ENCODE assay signal across 27 cellular contexts in the genomic region with DNA sequence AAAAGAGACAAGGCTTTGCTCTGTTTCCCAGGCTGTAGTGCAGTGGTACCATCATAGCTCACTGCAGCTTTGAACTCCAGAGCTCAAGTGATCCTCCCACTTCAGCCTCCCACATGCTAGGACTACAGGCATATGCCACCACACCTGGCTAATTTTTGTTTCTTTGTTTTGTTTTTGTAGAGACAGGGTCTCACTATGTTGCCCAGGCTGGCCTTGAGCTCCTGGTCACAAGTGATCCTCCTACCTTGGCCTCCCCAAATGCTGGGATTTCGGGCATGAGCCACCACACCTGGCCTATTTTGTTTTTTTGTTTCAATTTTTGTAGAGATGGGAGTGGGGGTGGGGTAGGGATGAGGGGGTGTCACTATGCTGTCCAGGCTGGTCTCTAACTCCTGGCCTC. TPM values are rescaled to one million over a fixed set of nuclear protein-coding genes. Genes with fewer than 3 reads are reported as not detected.
"Had no signal": no experiment of that assay in that cellular context is flagged by ENCODE, and none has a peak within 500 bp of the region (broad histone marks: within the 10 kb centered on the region; RNA-seq: fewer than 3 reads in every experiment).

No MANE protein-coding gene starts in this region.

- H3K4me1 ChIP-seq: esophagus squamous epithelium, gastroesophageal sphincter, heart right ventricle had no signal

- H3K27me3 ChIP-seq: brain microvascular endothelial cell, esophagus squamous epithelium, gastroesophageal sphincter, heart right ventricle had no signal

- ATAC-seq: gastroesophageal sphincter had no signal

- H3K4me3 ChIP-seq: esophagus squamous epithelium, gastroesophageal sphincter, heart right ventricle had no signal

- H3K36me3 ChIP-seq: brain microvascular endothelial cell, esophagus squamous epithelium, gastroesophageal sphincter, heart right ventricle had no signal

- H3K27ac ChIP-seq: brain microvascular endothelial cell, epithelial cell of prostate, esophagus squamous epithelium, gastroesophageal sphincter, heart right ventricle had no signal

- DNase-seq: activated CD8-positive, alpha-beta memory T cell treated with anti-CD3 and anti-CD28 coated beads, Interleukin-2, amount 50 U/mL, for 48 hours; activated gamma-delta T cell; activated naive CD8-positive, alpha-beta T cell treated with anti-CD3 and anti-CD28 coated beads, Interleukin-2, amount 10 ng/mL, durations not matched to agents 7 days and 5 days; activated T-cell treated with anti-CD3 and anti-CD28 coated beads, Interleukin-2, amount 50 U/mL, for 24 hours; activated T-cell treated with anti-CD3 and anti-CD28 coated beads, Interleukin-2, amount 50 U/mL, for 72 hours; brain microvascular endothelial cell; cortex of kidney; dermis blood vessel endothelial cell; effector CD4-positive, alpha-beta T cell; esophagus squamous epithelium; heart right ventricle; T-helper 2 cell had no signal

- FAIRE-seq: astrocyte, bronchial epithelial cell had no signal

- H3K9me3 ChIP-seq: esophagus squamous epithelium, gastroesophageal sphincter, heart right ventricle had no signal

RNA-seq across cellular contexts. Expression of gene WDR87, which starts 6.9 kb away (rescaled TPM):
- total RNA-seq: activated CD4-positive, alpha-beta memory T cell treated with anti-CD3 and anti-CD28 coated beads, Interleukin-2, amount 10 ng/mL, durations not matched to agents 7 days and 5 days; activated CD4-positive, alpha-beta T cell treated with anti-CD3 and anti-CD28 coated beads, Interleukin-2, amount 10 ng/mL, durations not matched to agents 7 days and 5 days; activated naive CD4-positive, alpha-beta T cell treated with anti-CD3 and anti-CD28 coated beads, Interleukin-2, amount 50 U/mL, for 72 hours; activated naive CD8-positive, alpha-beta T cell treated with anti-CD3 and anti-CD28 coated beads, Interleukin-2, amount 10 ng/mL, durations not matched to agents 7 days and 5 days; activated T-cell treated with anti-CD3 and anti-CD28 coated beads, Interleukin-2, amount 50 U/mL, for 72 hours; astrocyte; bronchial epithelial cell; cardiac septum; cerebellum; dermis blood vessel endothelial cell; endothelial cell of umbilical vein; esophagus squamous epithelium; fibroblast of lung; fibroblast of villous mesenchyme; gastroesophageal sphincter; glomerular endothelial cell; T-helper 1 cell treated with Interleukin-12 subunit alpha and Interleukin-12 subunit beta and Interleukin-4 antibody, amounts not matched to agents 30 ng/mL and 1 ng/mL, for 36 hours had no signal
- polyA plus RNA-seq: endothelial cell of umbilical vein, esophagus, fibroblast of lung, heart right ventricle had no signal
